In genomic region chr14:77024171-77024627, GRCh38 we compare ENCODE assay signal across 9 cellular contexts. TPM values are rescaled to one million over a fixed set of nuclear protein-coding genes. Genes with fewer than 3 reads are reported as not detected.
DNase-seq lines count a peak whose midpoint lies in the region; ATAC-seq, FAIRE-seq and TF ChIP-seq lines count a peak whose summit lies in the region.
"Had no signal": no experiment of that assay in that cellular context is flagged by ENCODE, and none has a peak within 500 bp of the region (broad histone marks: within the 10 kb centered on the region; RNA-seq: fewer than 3 reads in every experiment).

No MANE protein-coding gene starts in this region.

- H3K9me3 ChIP-seq in mammary epithelial cell (replicated peaks; ENCODE audit: insufficient read depth, low read length): no peaks in the 10 kb centered on the region

- peak overlapping the region; percentile 72 for H3K27ac ChIP-seq in mammary epithelial cell (ENCODE audit: insufficient read depth, low read depth, low read length)

- H3K36me3 ChIP-seq in mammary epithelial cell (ENCODE audit: insufficient read depth, low read length): peaks cover 9% of the 10 kb centered on the region

- in situ Hi-C loops in mammary epithelial cell (cut with MboI; ENCODE audit: low sequenced_read_pairs in 2 of 2): loop anchor here in 1 of 2 donors (5.0 kb wide), 2 partner anchors 62 to 107 kb away; no protein-coding TSS in a partner anchor

- WGBS in mammary epithelial cell (ENCODE audit: low coverage, missing lambda C conversion rate): 5% methylated on average over 14 of the region's 14 CpGs

- H3K79me2 ChIP-seq in mammary epithelial cell (ENCODE audit: insufficient read depth, low read length): peaks cover 44% of the 10 kb centered on the region

- H3K4me3 ChIP-seq in HFF-Myc (replicated peaks; ENCODE audit: low read depth, low read length) (peak overlapping the region; percentile 84), mammary epithelial cell (replicated peaks in 1 of 3; ENCODE audit: insufficient read depth in 1 of 3, low read depth in 2 of 3, low read length in 3 of 3) (peak overlapping the region; percentile 79 to 89 (median 88))

- ATAC-seq in left lobe of liver (peak; percentile 8), GM18505 (IDR thresholded peaks at IDR 0.05; ENCODE audit: unreplicated experiment) (no peak)

- CTCF ChIA-PET in mammary epithelial cell (lab: Charles Lee; ENCODE audit: low non-redundant PET): interaction anchor here (0.7 kb wide), 1 partner anchor 10 kb away, joined by 7 read pairs; no protein-coding TSS in a partner anchor

- dilution Hi-C loops in mammary epithelial cell (cut with HindIII; ENCODE audit: low sequenced_read_pairs): loop anchor here (5.0 kb wide), 2 partner anchors 73 to 92 kb away; partner anchors contain the start of gene CIPC

- no peak for DNase-seq in HFF-Myc (ENCODE audit: extremely low read depth, low read depth)
- peak in 4 of 5 experiments; percentile 31 to 97 (median 50) for DNase-seq in T-helper 2 cell
- DNase-seq in mammary epithelial cell: peak; percentile 65
- peak; percentile 73 for DNase-seq in left lobe of liver (ENCODE audit: low spot score)
- peak in 2 of 3 experiments; percentile 48 to 75 for DNase-seq in stimulated activated CD4-positive, alpha-beta T cell treated with anti-CD3 and anti-CD28 coated beads, TNF-alpha, amount 100 ng/mL, for 24 hours (ENCODE audit: low read depth in 3 of 3)
- no peak for DNase-seq in HTR-8/SVneo (ENCODE audit: insufficient read length, low spot score)
- no peak for DNase-seq in effector CD8-positive, alpha-beta T cell (lab: John Stamatoyannopoulos, UW)

- no peak overlapping the region for H2AFZ ChIP-seq in mammary epithelial cell (ENCODE audit: low read depth, low read length)

- BruUV-seq in mammary epithelial cell (replicated peaks; lab: Mats Ljungman, UMichigan): no TSS peak

- TF ChIP-seq CTCF in HFF-Myc (IDR thresholded peaks at IDR 0.05; ENCODE audit: low read depth, low read length, missing control alignments) (no peak), mammary epithelial cell (conservative IDR thresholded peaks at IDR 0.05 in 1 of 2, IDR thresholded peaks at IDR 0.05 in 1 of 2; ENCODE audit: extremely low read depth in 1 of 2, insufficient read depth in 1 of 2, low read depth in 1 of 2, low read length in 2 of 2) (no peak)

- intact Hi-C loops in mammary epithelial cell (cut with micrococcal nuclease): no loop called here

- no peak for TF ChIP-seq POLR2A in GM18505 (IDR thresholded peaks at IDR 0.05; ENCODE audit: borderline replicate concordance, extremely low read depth, insufficient read depth, insufficient read length)

- H4K20me1 ChIP-seq in mammary epithelial cell (ENCODE audit: insufficient read depth, low read length): peaks cover 4% of the 10 kb centered on the region

- peak overlapping the region; percentile 98 for H3K4me2 ChIP-seq in mammary epithelial cell (ENCODE audit: insufficient read depth, low read depth, low read length)

- no peak for FAIRE-seq in HTR-8/SVneo (lab: Jason Lieb, UNC)
- FAIRE-seq: TTC549 had no signal

- H3K4me1 ChIP-seq in mammary epithelial cell (ENCODE audit: insufficient read depth, low read length): peaks cover 29% of the 10 kb centered on the region

- H3K27me3 ChIP-seq in mammary epithelial cell (ENCODE audit: insufficient read depth, low read length): no peaks in the 10 kb centered on the region

- peak overlapping the region; percentile 53 for H3K9ac ChIP-seq in mammary epithelial cell (ENCODE audit: insufficient read depth, low read length)

RNA-seq across cellular contexts. Expression of gene IRF2BPL, which starts 4.3 kb away (rescaled TPM):
- total RNA-seq in mammary epithelial cell (10 to 100 TPM; 41.3 to 49.4 TPM), left lobe of liver (18.1 TPM)
- polyA plus RNA-seq in mammary epithelial cell: 14.0 TPM
- 13.7 TPM for polyA minus RNA-seq in mammary epithelial cell

Comparison
In these comparisons a context has a peak if more than half of its experiments do, and no peak if none do; other contexts are left out.
1. DNase-seq: peak in T-helper 2 cell (4 of 5), mammary epithelial cell (single experiment), left lobe of liver (single experiment) and stimulated activated CD4-positive, alpha-beta T cell treated with anti-CD3 and anti-CD28 coated beads, TNF-alpha, amount 100 ng/mL, for 24 hours (2 of 3); none in HFF-Myc (single experiment), HTR-8/SVneo (single experiment) and effector CD8-positive, alpha-beta T cell (single experiment).